In genomic region chr4:82799006-82799881, GRCh38 we compare ENCODE assay signal across 9 cellular contexts. TPM values are rescaled to one million over a fixed set of nuclear protein-coding genes. Genes with fewer than 3 reads are reported as not detected.
DNase-seq lines count a peak whose midpoint lies in the region; ATAC-seq and TF ChIP-seq lines count a peak whose summit lies in the region.
"Had no signal": no experiment of that assay in that cellular context is flagged by ENCODE, and none has a peak within 500 bp of the region (broad histone marks: within the 10 kb centered on the region; RNA-seq: fewer than 3 reads in every experiment).

No MANE protein-coding gene starts in this region.

- H3K4me3 Mint-ChIP-seq in activated T-cell treated with anti-CD3 and anti-CD28 coated beads, Interleukin-2, amount 50 U/mL, for 4 hours: peak overlapping the region; percentile 76
- peak overlapping the region; percentile 74 to 90 (median 88) for H3K4me3 Mint-ChIP-seq in naive B cell

- H3K4me3 ChIP-seq in dorsolateral prefrontal cortex: peak overlapping the region; percentile 49 to 94 (median 86)

- H3K36me3 Mint-ChIP-seq in activated T-cell treated with anti-CD3 and anti-CD28 coated beads, Interleukin-2, amount 50 U/mL, for 4 hours (ENCODE audit: insufficient read depth): no peaks in the 10 kb centered on the region
- H3K36me3 Mint-ChIP-seq in naive B cell: no peaks in the 10 kb centered on the region

- peak in 8 of 56 donors; percentile 1 to 26 (median 12) for TF ChIP-seq CTCF in dorsolateral prefrontal cortex (IDR thresholded peaks at IDR 0.05 in 54 of 56, conservative IDR thresholded peaks at IDR 0.05 in 2 of 56; ENCODE audit: low read depth in 1 of 56, partially characterized antibody in 56 of 56)
- no peak for TF ChIP-seq CTCF in GM10248 (IDR thresholded peaks at IDR 0.05; ENCODE audit: control extremely low read depth, extremely low read depth, low read depth, missing control alignments)

- H3K27ac ChIP-seq in dorsolateral prefrontal cortex: peak overlapping the region in 58 of 59 donors; percentile 2 to 97 (median 92)
- H3K27ac ChIP-seq: epithelial cell of prostate had no signal

- H3K27me3 ChIP-seq in dorsolateral prefrontal cortex: no peaks in the 10 kb centered on the region

- peak in 1 of 2 donors; percentile 27 for ATAC-seq in activated T-cell treated with anti-CD3 and anti-CD28 coated beads, Interleukin-2, amount 50 U/mL, for 4 hours
- peak; percentile 42 to 43 for ATAC-seq in naive B cell (ENCODE audit: low read depth in 2 of 2)
- ATAC-seq in GM18517 (IDR thresholded peaks at IDR 0.05; ENCODE audit: unreplicated experiment): no peak

- no peak for DNase-seq in activated T-cell treated with anti-CD3 and anti-CD28 coated beads, Interleukin-2, amount 50 U/mL, for 4 hours
- DNase-seq in activated T-cell treated with anti-CD3 and anti-CD28 coated beads, Interleukin-2, amount 50 U/mL, for 1 hour: no peak
- DNase-seq in NCI-H524 (lab: John Stamatoyannopoulos, UW) (peak; percentile 36 to 76), dorsolateral prefrontal cortex (peak in 2 of 10 donors; percentile 25 to 40), naive B cell (peak; percentile 5), GM10248 (ENCODE audit: extremely low spot score) (no peak), CD1c-positive myeloid dendritic cell (ENCODE audit: extremely low spot score) (no peak)

- H3K4me1 Mint-ChIP-seq in activated T-cell treated with anti-CD3 and anti-CD28 coated beads, Interleukin-2, amount 50 U/mL, for 4 hours (ENCODE audit: low read depth): peaks cover 16% of the 10 kb centered on the region
- H3K4me1 Mint-ChIP-seq in naive B cell: peaks cover 9 to 16% (median 15%) of the 10 kb centered on the region in 3 donors

- no peaks in the 10 kb centered on the region for H3K9me3 Mint-ChIP-seq in activated T-cell treated with anti-CD3 and anti-CD28 coated beads, Interleukin-2, amount 50 U/mL, for 4 hours
- H3K9me3 Mint-ChIP-seq in naive B cell: peaks cover 0 to 2% (median 0%) of the 10 kb centered on the region in 7 donors

- CTCF ChIA-PET in GM10248 (lab: Yijun Ruan, JAX): interaction anchor here (1.0 to 1.9 kb wide), 8 partner anchors 8 to 337 kb away, joined by 3 to 6 read pairs (median 3); no protein-coding TSS in a partner anchor

- peak overlapping the region in 1 of 6 donors; percentile 9 for H3K27ac Mint-ChIP-seq in naive B cell

- POLR2A ChIA-PET in GM10248 (lab: Yijun Ruan, JAX): interaction anchor here (0.6 to 0.8 kb wide), 3 partner anchors 101 to 620 kb away, joined by 3 to 5 read pairs (median 3); no protein-coding TSS in a partner anchor

- intact Hi-C loops in dorsolateral prefrontal cortex (cut with DNase I): loop anchor here (5.0 to 10.0 kb wide), 5 partner anchors 54 to 337 kb away; partner anchors contain the start of genes LIN54 (in 1 of the 2) and TMEM150C (in 1 of the 2)

- peaks cover 52% of the 10 kb centered on the region for H3K27me3 Mint-ChIP-seq in activated T-cell treated with anti-CD3 and anti-CD28 coated beads, Interleukin-2, amount 50 U/mL, for 4 hours (ENCODE audit: low read depth)
- peaks cover 14 to 50% (median 35%) of the 10 kb centered on the region in 3 donors for H3K27me3 Mint-ChIP-seq in naive B cell

RNA-seq across cellular contexts. Expression of gene SCD5, which starts 0.6 kb away (rescaled TPM):
- 1 to 10 TPM in 1 of 3 donors, under 1 TPM in 2; 0.30 to 1.2 (median 0.84) TPM for total RNA-seq in activated T-cell treated with anti-CD3 and anti-CD28 coated beads, Interleukin-2, amount 50 U/mL, for 4 hours
- total RNA-seq in dorsolateral prefrontal cortex: 100 to 1,000 TPM; 191 to 439 (median 289) TPM
- polyA plus RNA-seq in naive B cell (ENCODE audit: low read depth in 6 of 6): under 1 TPM in 3 of 6 donors, not detected in 3; 0.09 to 0.15 (median 0.10) TPM

Comparison
In these comparisons a context has a peak if more than half of its experiments do, and no peak if none do; other contexts are left out.
1. DNase-seq: peak in NCI-H524 (2 of 2) and naive B cell (single experiment); none in activated T-cell treated with anti-CD3 and anti-CD28 coated beads, Interleukin-2, amount 50 U/mL, for 4 hours (single experiment), activated T-cell treated with anti-CD3 and anti-CD28 coated beads, Interleukin-2, amount 50 U/mL, for 1 hour (single experiment), GM10248 (single experiment) and CD1c-positive myeloid dendritic cell (single experiment).
2. RNA of gene SCD5, which starts 0.6 kb away (total RNA-seq): 191 to 439 TPM in dorsolateral prefrontal cortex; 0.30 to 1.2 TPM in activated T-cell treated with anti-CD3 and anti-CD28 coated beads, Interleukin-2, amount 50 U/mL, for 4 hours; every median in the first group is over 10 times any median in the second.